Comparison of ENCODE assay signal across 12 cellular contexts in the genomic region with DNA sequence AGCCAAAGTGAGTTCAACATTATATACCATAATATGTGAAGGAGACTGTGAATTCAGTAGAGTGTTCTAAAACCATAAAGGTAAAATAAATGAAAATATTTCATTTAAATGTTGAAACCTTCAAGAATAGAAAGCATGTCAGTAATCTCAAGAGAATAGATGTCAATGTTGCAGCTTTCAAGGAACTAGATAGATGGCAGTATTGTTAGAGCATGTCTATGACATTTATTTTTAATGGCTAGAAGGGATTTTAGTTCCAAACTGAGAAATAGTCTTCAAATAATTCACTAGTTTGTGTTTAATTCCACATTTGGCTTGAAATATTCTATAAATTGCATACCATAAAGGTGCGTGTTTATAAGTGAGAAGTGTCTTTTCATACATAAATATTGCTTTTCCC.
DNase-seq lines count a peak whose midpoint lies in the region; ATAC-seq and TF ChIP-seq lines count a peak whose summit lies in the region.
"Had no signal": no experiment of that assay in that cellular context is flagged by ENCODE, and none has a peak within 500 bp of the region (broad histone marks: within the 10 kb centered on the region; RNA-seq: fewer than 3 reads in every experiment).

No MANE protein-coding gene starts in this region.

- no CpG with 5 or more reads among the region's 1 CpG for WGBS in neuronal stem cell (ENCODE audit: extremely low coverage in 2 of 2, insufficient read length in 2 of 2, insufficient replicate concordance in 1 of 2), 2 donors

- POLR2A ChIA-PET in Panc1 (lab: Charles Lee) = no interaction called here

- H3K23ac ChIP-seq in neuronal stem cell (ENCODE audit: low read depth, low read length, poor library complexity) = no peak overlapping the region

- no peak overlapping the region for H3K18ac ChIP-seq in neuronal stem cell (ENCODE audit: low read length)

- DNase-seq in DMS53 treated with DMSO at 0.1 percent for 48 hours (lab: John Stamatoyannopoulos, UW; ENCODE audit: unreplicated experiment) = peak; percentile 19
- DNase-seq in Panc1 (ENCODE audit: low read depth, low spot score) = no peak
- peak; percentile 24 for DNase-seq in inferior parietal cortex (ENCODE audit: extremely low spot score)
- no peak for DNase-seq in omental fat pad (ENCODE audit: low spot score)
- DNase-seq in neuronal stem cell (ENCODE audit: low spot score) = no peak
- DNase-seq in stimulated activated naive CD8-positive, alpha-beta T cell treated with anti-CD3 and anti-CD28 coated beads, Interleukin-15, Interleukin-2, amounts not matched to agents 100 U/mL and 50 U/mL, for 24 hours = no peak
- DNase-seq in activated CD4-positive, alpha-beta T cell treated with anti-CD3 and anti-CD28 coated beads, Interleukin-2, amount 50 U/mL, for 48 hours = no peak
- DNase-seq: activated CD4-positive, alpha-beta memory T cell treated with anti-CD3 and anti-CD28 coated beads for 36 hours; activated naive CD4-positive, alpha-beta T cell treated with Interleukin-2 at 50 U/mL for 16 hours; central memory CD4-positive, alpha-beta T cell; T-helper 17 cell had no signal

- intact Hi-C loops in Panc1 (cut with micrococcal nuclease; ENCODE audit: unreplicated experiment) = no loop called here

- H3K36me3 ChIP-seq in Panc1 (ENCODE audit: control insufficient read depth, insufficient read depth, low read length) = no peaks in the 10 kb centered on the region
- no peaks in the 10 kb centered on the region for H3K36me3 ChIP-seq in neuronal stem cell (replicated peaks in 1 of 2; ENCODE audit: control insufficient read depth in 2 of 2, insufficient read depth in 2 of 2, low read length in 2 of 2)

- no peaks in the 10 kb centered on the region for H3K27me3 ChIP-seq in Panc1 (ENCODE audit: control insufficient read depth, insufficient read depth, low read length)
- no peaks in the 10 kb centered on the region for H3K27me3 ChIP-seq in neuronal stem cell (ENCODE audit: control insufficient read depth in 3 of 3, insufficient read depth in 3 of 3, low read depth in 1 of 3, low read length in 3 of 3)

- H4K91ac ChIP-seq in neuronal stem cell (ENCODE audit: low read depth, low read length, poor library complexity) = no peak overlapping the region

- no peak overlapping the region for H3K4me3 ChIP-seq in Panc1 (ENCODE audit: low read depth in 2 of 2, low read length in 2 of 2)
- no peak overlapping the region for H3K4me3 ChIP-seq in neuronal stem cell (ENCODE audit: low read length in 2 of 2)

- H4K8ac ChIP-seq in neuronal stem cell (ENCODE audit: low read depth, low read length) = no peak overlapping the region

- CTCF ChIA-PET in Panc1 (lab: Charles Lee) = no interaction called here

- TF ChIP-seq CTCF in 22Rv1 (IDR thresholded peaks at IDR 0.05) = peak; percentile 56
- TF ChIP-seq CTCF in Panc1 (IDR thresholded peaks at IDR 0.05) = peak; percentile 17; the same call in 1 of the 2 replicates
- no peak for TF ChIP-seq CTCF in omental fat pad (IDR thresholded peaks at IDR 0.05)

- no peaks in the 10 kb centered on the region for H3K9me3 ChIP-seq in Panc1 (ENCODE audit: control insufficient read depth, insufficient read depth, low read depth, low read length)
- no peaks in the 10 kb centered on the region for H3K9me3 ChIP-seq in neuronal stem cell (replicated peaks in 1 of 2; ENCODE audit: control insufficient read depth in 2 of 2, insufficient read depth in 1 of 2, low read depth in 1 of 2, low read length in 2 of 2)

- H2BK120ac ChIP-seq in neuronal stem cell (ENCODE audit: low read depth, low read length) = no peak overlapping the region

- no peak overlapping the region for H3K4me2 ChIP-seq in neuronal stem cell (ENCODE audit: insufficient read depth, low read length, poor library complexity, severe bottlenecking)

- H3K4ac ChIP-seq in neuronal stem cell (ENCODE audit: low read length) = no peak overlapping the region

- H3K27ac ChIP-seq in 22Rv1 (no peak overlapping the region), Panc1 (ENCODE audit: low read length) (no peak overlapping the region), neuronal stem cell (replicated peaks; ENCODE audit: low read length) (no peak overlapping the region)

- H3K9ac ChIP-seq in neuronal stem cell (ENCODE audit: low read depth, low read length, poor library complexity) = no peak overlapping the region

- BruUV-seq in Panc1 (replicated peaks; lab: Mats Ljungman, UMichigan) = no TSS peak

- no peak overlapping the region for H2AK5ac ChIP-seq in neuronal stem cell (ENCODE audit: low read depth, low read length)

- no peak overlapping the region for H2AFZ ChIP-seq in neuronal stem cell (ENCODE audit: low read length)

- in situ Hi-C loops in Panc1 (cut with HindIII; ENCODE audit: low pct_unique_long_range_greater_than_20kb, low sequenced_read_pairs) = no loop called here

- ATAC-seq in Panc1 (no peak), omental fat pad (ENCODE audit: low FRiP score) (no peak)
- no peak for ATAC-seq in stimulated activated naive CD8-positive, alpha-beta T cell treated with anti-CD3 and anti-CD28 coated beads, Interleukin-15, Interleukin-2, amounts not matched to agents 100 U/mL and 50 U/mL, for 24 hours
- ATAC-seq: T-helper 17 cell had no signal

- H2BK12ac ChIP-seq in neuronal stem cell (ENCODE audit: low read length) = no peak overlapping the region

- H2BK15ac ChIP-seq in neuronal stem cell (ENCODE audit: low read length) = no peak overlapping the region

- H3K4me1 ChIP-seq in Panc1 (ENCODE audit: control insufficient read depth, insufficient read depth, low read length) (no peaks in the 10 kb centered on the region), neuronal stem cell (ENCODE audit: control insufficient read depth in 2 of 2, insufficient read depth in 1 of 2, low read depth in 1 of 2, low read length in 2 of 2) (no peaks in the 10 kb centered on the region)

- H2BK5ac ChIP-seq in neuronal stem cell (ENCODE audit: low read length) = no peak overlapping the region

- no peak overlapping the region for H3K14ac ChIP-seq in neuronal stem cell (ENCODE audit: low read length)

- no peaks in the 10 kb centered on the region for H3K79me1 ChIP-seq in neuronal stem cell (ENCODE audit: low read depth, low read length)

Comparison
In these comparisons a context has a peak if more than half of its experiments do, and no peak if none do; other contexts are left out.
1. CTCF ChIP-seq: peak in 22Rv1 (single experiment) and Panc1 (single experiment); none in omental fat pad (0 of 3).
2. DNase-seq: peak in DMS53 treated with DMSO at 0.1 percent for 48 hours (single experiment) and inferior parietal cortex (single experiment); none in Panc1 (single experiment), omental fat pad (single experiment), neuronal stem cell (single experiment), stimulated activated naive CD8-positive, alpha-beta T cell treated with anti-CD3 and anti-CD28 coated beads, Interleukin-15, Interleukin-2, amounts not matched to agents 100 U/mL and 50 U/mL, for 24 hours (single experiment) and activated CD4-positive, alpha-beta T cell treated with anti-CD3 and anti-CD28 coated beads, Interleukin-2, amount 50 U/mL, for 48 hours (0 of 2).